20 cellular contexts compared by ENCODE assay signal in the genomic region with DNA sequence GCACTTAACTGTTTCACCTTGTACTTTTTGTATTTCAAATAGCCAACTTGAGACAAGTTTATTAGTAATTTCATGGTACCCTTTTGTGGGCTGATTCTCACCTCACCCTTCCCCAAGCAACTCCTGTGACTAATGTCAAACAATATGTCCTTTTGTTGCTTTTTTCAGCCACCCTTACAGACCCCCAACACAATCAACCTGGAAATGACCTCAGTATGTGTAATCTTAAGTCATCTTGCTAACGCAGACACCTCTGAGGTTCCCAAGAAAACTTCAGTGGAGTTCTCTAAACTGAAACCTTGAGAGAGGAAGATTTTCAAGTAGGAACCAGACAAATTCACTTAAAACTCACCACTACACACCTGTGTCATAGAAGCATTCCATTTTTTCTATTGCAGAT.
A peak's percentile ranks its signal among the peaks of the same experiment; 100 is the strongest.
DNase-seq lines count a peak whose midpoint lies in the region; ATAC-seq, FAIRE-seq and TF ChIP-seq lines count a peak whose summit lies in the region.
"Had no signal": no experiment of that assay in that cellular context is flagged by ENCODE, and none has a peak within 500 bp of the region (broad histone marks: within the 10 kb centered on the region; RNA-seq: fewer than 3 reads in every experiment).

No MANE protein-coding gene starts in this region.

- H3K4me1 Mint-ChIP-seq in astrocyte (ENCODE audit: low read depth, unreplicated experiment) = peaks cover 12% of the 10 kb centered on the region
- peaks cover 4% of the 10 kb centered on the region for H3K4me1 Mint-ChIP-seq in progenitor cell of endocrine pancreas (ENCODE audit: low read depth)
- H3K4me1 Mint-ChIP-seq: CD4-positive, alpha-beta memory T cell had no signal

- no peak overlapping the region for H3K9ac ChIP-seq in astrocyte (ENCODE audit: low read length)
- H3K9ac ChIP-seq: BLaER1, KMS-11 had no signal

- H3K27me3 Mint-ChIP-seq in astrocyte (ENCODE audit: low read depth, unreplicated experiment) = no peaks in the 10 kb centered on the region
- H3K27me3 Mint-ChIP-seq in progenitor cell of endocrine pancreas = no peaks in the 10 kb centered on the region

- DNase-seq in HT1080 (ENCODE audit: low read depth) = peak; percentile 94
- DNase-seq in astrocyte (ENCODE audit: low read depth) = peak; percentile 20
- peak; percentile 29 for DNase-seq in glomerular endothelial cell (ENCODE audit: extremely low read depth, low read depth, low spot score)
- DNase-seq in urothelium cell line (ENCODE audit: low spot score) = peak; percentile 20
- DNase-seq in iPS-NIHi7 (ENCODE audit: extremely low spot score) = no peak
- DNase-seq in progenitor cell of endocrine pancreas (ENCODE audit: low spot score, unreplicated experiment) = no peak
- DNase-seq: CD4-positive, alpha-beta memory T cell; DMS79; H7; HFFc6; NCI-H1105; NCI-H1694 treated with DMSO at 0.1 percent for 48 hours; NCI-H2227 treated with DMSO at 0.1 percent for 48 hours; NCI-H524; NCI-H82; OCI-M1; RPMI8226 had no signal

- FAIRE-seq in astrocyte (lab: Jason Lieb, UNC) (no peak), urothelium cell line (lab: Jason Lieb, UNC) (no peak)

- H3K27me3 ChIP-seq in astrocyte (ENCODE audit: insufficient read depth, low read length) = no peaks in the 10 kb centered on the region
- H3K27me3 ChIP-seq: BLaER1 had no signal

- H3K27ac Mint-ChIP-seq in astrocyte (ENCODE audit: unreplicated experiment) (no peak overlapping the region), progenitor cell of endocrine pancreas (no peak overlapping the region)
- H3K27ac Mint-ChIP-seq: CD4-positive, alpha-beta memory T cell; HFFc6 had no signal

- H4K20me1 ChIP-seq in astrocyte (ENCODE audit: insufficient read depth, low read length) = no peaks in the 10 kb centered on the region
- H4K20me1 ChIP-seq: BLaER1 had no signal

- peak overlapping the region; percentile 6 for H3K4me3 ChIP-seq in astrocyte (ENCODE audit: insufficient read depth, low read depth, low read length)
- H3K4me3 ChIP-seq: BLaER1 had no signal

- H3K4me3 Mint-ChIP-seq in astrocyte (ENCODE audit: unreplicated experiment) (no peak overlapping the region), progenitor cell of endocrine pancreas (ENCODE audit: low read depth) (no peak overlapping the region)
- H3K4me3 Mint-ChIP-seq: CD4-positive, alpha-beta memory T cell; HFFc6 had no signal

- H3K36me3 Mint-ChIP-seq in astrocyte (ENCODE audit: low read depth, unreplicated experiment) (no peaks in the 10 kb centered on the region), progenitor cell of endocrine pancreas (ENCODE audit: insufficient read depth) (peaks cover 8% of the 10 kb centered on the region)
- H3K36me3 Mint-ChIP-seq: CD4-positive, alpha-beta memory T cell had no signal

- peak overlapping the region; percentile 45 for H3K4me2 ChIP-seq in astrocyte (ENCODE audit: low read length)
- H3K4me2 ChIP-seq: BLaER1, KMS-11 had no signal

- H3K27ac ChIP-seq in astrocyte (ENCODE audit: low read depth, low read length) = peak overlapping the region; percentile 15
- H3K27ac ChIP-seq: BLaER1, KMS-11 had no signal

- no peaks in the 10 kb centered on the region for H3K9me3 ChIP-seq in astrocyte (ENCODE audit: insufficient read depth, low read depth, low read length)

- H3K9me3 Mint-ChIP-seq in astrocyte (ENCODE audit: unreplicated experiment) = peaks cover 17% of the 10 kb centered on the region
- peaks cover 26% of the 10 kb centered on the region for H3K9me3 Mint-ChIP-seq in progenitor cell of endocrine pancreas (ENCODE audit: low read depth)

- no peak for ATAC-seq in GM21737 (IDR thresholded peaks at IDR 0.05; ENCODE audit: unreplicated experiment)

- TF ChIP-seq CTCF in astrocyte (IDR thresholded peaks at IDR 0.05; ENCODE audit: insufficient read depth, low read depth, low read length) = no peak
- TF ChIP-seq CTCF in progenitor cell of endocrine pancreas (IDR thresholded peaks at IDR 0.05; ENCODE audit: unreplicated experiment) = no peak

- no peaks in the 10 kb centered on the region for H3K79me2 ChIP-seq in astrocyte (ENCODE audit: insufficient read depth, low read length)

- H3K36me3 ChIP-seq in astrocyte (ENCODE audit: insufficient read depth, low read length) = no peaks in the 10 kb centered on the region
- H3K36me3 ChIP-seq: BLaER1 had no signal

- peaks cover 11% of the 10 kb centered on the region for H3K4me1 ChIP-seq in astrocyte (ENCODE audit: insufficient read depth, low read length)
- H3K4me1 ChIP-seq: BLaER1 had no signal

- H2AFZ ChIP-seq in astrocyte (ENCODE audit: low read depth, low read length) = no peak overlapping the region

Comparison
In these comparisons a context has a peak if more than half of its experiments do, and no peak if none do; other contexts are left out.
1. DNase-seq: peak in HT1080 (single experiment), astrocyte (single experiment), glomerular endothelial cell (single experiment) and urothelium cell line (single experiment); none in iPS-NIHi7 (single experiment) and progenitor cell of endocrine pancreas (single experiment).